ENCODE assay signal across 16 cellular contexts in the genomic region with DNA sequence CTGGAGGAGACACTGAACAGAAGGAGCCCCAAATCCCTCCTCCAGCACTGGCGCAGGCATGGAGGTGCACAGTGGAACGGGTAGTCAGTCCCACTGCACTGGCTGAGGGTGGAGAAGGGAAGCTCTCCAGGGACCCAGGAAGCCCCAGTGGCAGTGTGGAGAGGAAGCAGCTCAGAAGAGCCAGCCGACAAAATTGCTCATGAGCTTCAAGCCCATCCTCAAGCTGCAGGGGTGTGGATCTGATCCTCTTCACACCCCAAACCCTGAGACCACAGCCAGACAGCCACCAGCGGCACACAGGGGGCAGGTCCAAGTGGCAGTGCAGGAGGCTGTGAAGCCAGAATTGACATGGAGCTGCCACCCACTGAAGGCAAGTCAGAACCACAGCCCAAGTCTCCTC. TPM values are rescaled to one million over a fixed set of nuclear protein-coding genes. Genes with fewer than 3 reads are reported as not detected.
A peak's percentile ranks its signal among the peaks of the same experiment; 100 is the strongest.
DNase-seq lines count a peak whose midpoint lies in the region; ATAC-seq and TF ChIP-seq lines count a peak whose summit lies in the region.
"Had no signal": no experiment of that assay in that cellular context is flagged by ENCODE, and none has a peak within 500 bp of the region (broad histone marks: within the 10 kb centered on the region; RNA-seq: fewer than 3 reads in every experiment).

No MANE protein-coding gene starts in this region.

- peaks cover 43% of the 10 kb centered on the region for H3K36me3 ChIP-seq in BLaER1

- CTCF ChIA-PET in RWPE1 (lab: Yijun Ruan, JAX), result no interaction called here

- peak overlapping the region; percentile 91 for H3K27ac ChIP-seq in BLaER1
- H3K27ac ChIP-seq in RWPE1, result peak overlapping the region; percentile 4; the same call in 1 of the 2 replicates
- H3K27ac ChIP-seq: HL-60 had no signal

- DNase-seq in RWPE1 (ENCODE audit: low spot score), result no peak
- DNase-seq in glutamatergic neuron, result no peak
- peak; percentile 20 for DNase-seq in retina
- no peak for DNase-seq in D341Med (ENCODE audit: low spot score)
- DNase-seq in activated T-cell treated with anti-CD3 and anti-CD28 coated beads, Interleukin-2, amount 50 U/mL, for 1 hour, result no peak
- DNase-seq in NCI-H774 (lab: John Stamatoyannopoulos, UW), result no peak
- DNase-seq: activated T-cell treated with anti-CD3 and anti-CD28 coated beads, Interleukin-2, amount 50 U/mL, for 24 hours; Caco-2; GDM1; NCI-H1105 treated with DMSO at 0.1 percent for 48 hours; stimulated activated CD4-positive, alpha-beta T cell treated with anti-CD3 and anti-CD28 coated beads, Interleukin-2, amount 100 ng/mL, for 24 hours had no signal

- H3K4me1 Mint-ChIP-seq in glutamatergic neuron (ENCODE audit: low read depth, unreplicated experiment), result peaks cover 45% of the 10 kb centered on the region

- peak overlapping the region; percentile 76 for H3K4me3 Mint-ChIP-seq in glutamatergic neuron (ENCODE audit: unreplicated experiment)
- H3K4me3 Mint-ChIP-seq: activated naive CD8-positive, alpha-beta T cell; activated T-cell treated with anti-CD3 and anti-CD28 coated beads, Interleukin-2, amount 50 U/mL, for 24 hours had no signal

- H3K4me2 ChIP-seq in BLaER1, result peak overlapping the region; percentile 98

- H3K27me3 ChIP-seq in BLaER1, result no peaks in the 10 kb centered on the region

- POLR2A ChIA-PET in RWPE1 (lab: Yijun Ruan, JAX; ENCODE audit: low non-redundant PET), result no interaction called here

- H4K20me1 ChIP-seq in BLaER1, result peaks cover 48% of the 10 kb centered on the region

- peaks cover 74% of the 10 kb centered on the region for H3K4me1 ChIP-seq in BLaER1
- H3K4me1 ChIP-seq: Caco-2 had no signal

- peak overlapping the region; percentile 96 for H3K27ac Mint-ChIP-seq in glutamatergic neuron (ENCODE audit: unreplicated experiment)
- H3K27ac Mint-ChIP-seq: activated naive CD8-positive, alpha-beta T cell; activated T-cell treated with anti-CD3 and anti-CD28 coated beads, Interleukin-2, amount 50 U/mL, for 24 hours had no signal

- peaks cover 4% of the 10 kb centered on the region for H3K36me3 Mint-ChIP-seq in glutamatergic neuron (ENCODE audit: unreplicated experiment)
- H3K36me3 Mint-ChIP-seq: activated naive CD8-positive, alpha-beta T cell had no signal

- H3K9me3 Mint-ChIP-seq in glutamatergic neuron (ENCODE audit: unreplicated experiment), result peaks cover 10% of the 10 kb centered on the region
- H3K9me3 Mint-ChIP-seq: activated T-cell treated with anti-CD3 and anti-CD28 coated beads, Interleukin-2, amount 50 U/mL, for 24 hours; brain had no signal

- H3K27me3 Mint-ChIP-seq in glutamatergic neuron (ENCODE audit: unreplicated experiment), result peaks cover 5% of the 10 kb centered on the region

- no peak for TF ChIP-seq CTCF in RWPE1 (conservative IDR thresholded peaks at IDR 0.05; ENCODE audit: low read depth)
- no peak for TF ChIP-seq CTCF in glutamatergic neuron (IDR thresholded peaks at IDR 0.05; ENCODE audit: partially characterized antibody, unreplicated experiment)

- peak overlapping the region; percentile 60 for H3K4me3 ChIP-seq in BLaER1

- peak overlapping the region; percentile 47 for H3K9ac ChIP-seq in BLaER1

- H3K9me3 ChIP-seq in BLaER1, result no peaks in the 10 kb centered on the region
- H3K9me3 ChIP-seq: Caco-2 had no signal

- ATAC-seq in GM21515 (IDR thresholded peaks at IDR 0.05; ENCODE audit: unreplicated experiment), result no peak

RNA-seq across cellular contexts. Expression of a gene that starts 32.1 kb away (rescaled TPM):
- total RNA-seq in glutamatergic neuron (ENCODE audit: unreplicated experiment), result 143 TPM
